In the genomic region with DNA sequence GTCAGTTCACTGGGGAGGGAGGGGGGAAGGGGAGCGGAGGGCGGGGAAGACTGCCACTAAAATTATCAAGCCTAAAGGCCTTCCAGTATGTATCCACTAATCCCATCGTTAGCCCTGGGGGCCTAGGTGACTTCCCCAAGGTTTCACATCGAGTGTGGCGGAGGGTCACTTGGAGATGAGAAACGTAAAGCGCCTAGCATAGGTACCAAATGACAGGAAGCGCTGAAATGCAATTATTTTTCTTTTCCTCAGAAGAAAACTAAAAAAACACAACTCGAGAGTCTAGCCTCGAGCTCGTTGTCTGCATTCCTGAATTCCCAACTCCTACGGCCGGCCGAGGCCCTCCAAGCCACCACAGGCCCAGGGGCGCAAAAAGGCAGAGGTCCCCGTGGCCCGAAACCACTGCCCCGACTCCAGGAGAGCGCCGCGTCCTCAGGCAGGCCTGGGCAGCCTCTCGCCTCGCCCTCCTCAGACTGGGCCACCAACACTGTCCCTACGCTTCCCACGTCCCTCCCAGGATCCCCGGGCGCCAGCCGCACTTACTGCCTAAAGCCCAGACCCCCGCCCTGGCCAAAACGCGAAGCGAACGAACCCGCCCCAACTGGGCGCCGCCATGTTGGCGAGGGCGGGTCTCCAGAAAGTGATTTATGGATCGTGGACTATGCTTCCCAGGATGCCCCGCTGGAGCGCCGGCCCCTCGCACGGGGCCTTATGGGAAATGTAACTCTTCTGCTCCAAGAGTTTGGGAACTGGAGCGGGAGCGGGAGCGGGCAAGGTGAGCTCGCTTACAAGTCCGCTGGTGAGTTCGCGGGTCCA, we compare ENCODE assay signal across 1 cellular context.
A peak's percentile ranks its signal among the peaks of the same experiment; 100 is the strongest.
TF ChIP-seq lines count a peak whose summit lies in the region.

A gene with protein sequence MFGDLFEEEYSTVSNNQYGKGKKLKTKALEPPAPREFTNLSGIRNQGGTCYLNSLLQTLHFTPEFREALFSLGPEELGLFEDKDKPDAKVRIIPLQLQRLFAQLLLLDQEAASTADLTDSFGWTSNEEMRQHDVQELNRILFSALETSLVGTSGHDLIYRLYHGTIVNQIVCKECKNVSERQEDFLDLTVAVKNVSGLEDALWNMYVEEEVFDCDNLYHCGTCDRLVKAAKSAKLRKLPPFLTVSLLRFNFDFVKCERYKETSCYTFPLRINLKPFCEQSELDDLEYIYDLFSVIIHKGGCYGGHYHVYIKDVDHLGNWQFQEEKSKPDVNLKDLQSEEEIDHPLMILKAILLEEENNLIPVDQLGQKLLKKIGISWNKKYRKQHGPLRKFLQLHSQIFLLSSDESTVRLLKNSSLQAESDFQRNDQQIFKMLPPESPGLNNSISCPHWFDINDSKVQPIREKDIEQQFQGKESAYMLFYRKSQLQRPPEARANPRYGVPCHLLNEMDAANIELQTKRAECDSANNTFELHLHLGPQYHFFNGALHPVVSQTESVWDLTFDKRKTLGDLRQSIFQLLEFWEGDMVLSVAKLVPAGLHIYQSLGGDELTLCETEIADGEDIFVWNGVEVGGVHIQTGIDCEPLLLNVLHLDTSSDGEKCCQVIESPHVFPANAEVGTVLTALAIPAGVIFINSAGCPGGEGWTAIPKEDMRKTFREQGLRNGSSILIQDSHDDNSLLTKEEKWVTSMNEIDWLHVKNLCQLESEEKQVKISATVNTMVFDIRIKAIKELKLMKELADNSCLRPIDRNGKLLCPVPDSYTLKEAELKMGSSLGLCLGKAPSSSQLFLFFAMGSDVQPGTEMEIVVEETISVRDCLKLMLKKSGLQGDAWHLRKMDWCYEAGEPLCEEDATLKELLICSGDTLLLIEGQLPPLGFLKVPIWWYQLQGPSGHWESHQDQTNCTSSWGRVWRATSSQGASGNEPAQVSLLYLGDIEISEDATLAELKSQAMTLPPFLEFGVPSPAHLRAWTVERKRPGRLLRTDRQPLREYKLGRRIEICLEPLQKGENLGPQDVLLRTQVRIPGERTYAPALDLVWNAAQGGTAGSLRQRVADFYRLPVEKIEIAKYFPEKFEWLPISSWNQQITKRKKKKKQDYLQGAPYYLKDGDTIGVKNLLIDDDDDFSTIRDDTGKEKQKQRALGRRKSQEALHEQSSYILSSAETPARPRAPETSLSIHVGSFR (minus strand): TSS at position 642 of the 816 bp plus-strand sequence. CDS start 1,228 bp downstream, outside the sequence.

TF ChIP-seq in GM12878, 131 proteins besides CTCF, POLR2A, EP300 and RAD21 (continued from another document and continues in another):
- TF ChIP-seq, protein P1, sequence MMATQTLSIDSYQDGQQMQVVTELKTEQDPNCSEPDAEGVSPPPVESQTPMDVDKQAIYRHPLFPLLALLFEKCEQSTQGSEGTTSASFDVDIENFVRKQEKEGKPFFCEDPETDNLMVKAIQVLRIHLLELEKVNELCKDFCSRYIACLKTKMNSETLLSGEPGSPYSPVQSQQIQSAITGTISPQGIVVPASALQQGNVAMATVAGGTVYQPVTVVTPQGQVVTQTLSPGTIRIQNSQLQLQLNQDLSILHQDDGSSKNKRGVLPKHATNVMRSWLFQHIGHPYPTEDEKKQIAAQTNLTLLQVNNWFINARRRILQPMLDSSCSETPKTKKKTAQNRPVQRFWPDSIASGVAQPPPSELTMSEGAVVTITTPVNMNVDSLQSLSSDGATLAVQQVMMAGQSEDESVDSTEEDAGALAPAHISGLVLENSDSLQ (IDR thresholded peaks at IDR 0.05) = peak; percentile 82
- TF ChIP-seq ZNF217 (IDR thresholded peaks at IDR 0.05) (no peak), ZNF207 (IDR thresholded peaks at IDR 0.05; ENCODE audit: borderline replicate concordance) (peak; percentile 71; the same call in 1 of the 2 replicates), PAX8 (IDR thresholded peaks at IDR 0.05) (no peak), ZSCAN29 (IDR thresholded peaks at IDR 0.05) (no peak), ASH2L (IDR thresholded peaks at IDR 0.05; ENCODE audit: borderline replicate concordance, low read depth) (no peak), JUND (IDR thresholded peaks at IDR 0.05; ENCODE audit: low read depth, low read length) (no peak), ZNF24 (IDR thresholded peaks at IDR 0.05) (no peak), SP1 (IDR thresholded peaks at IDR 0.05; ENCODE audit: low read depth, low read length) (no peak), FOXM1 (IDR thresholded peaks at IDR 0.05; ENCODE audit: low read depth, low read length) (no peak), NBN (IDR thresholded peaks at IDR 0.05) (peak; percentile 60; the same call in 1 of the 2 replicates), SIX5 (IDR thresholded peaks at IDR 0.05; ENCODE audit: low read depth, low read length, severe bottlenecking) (peak; percentile 69), NRF1 (conservative IDR thresholded peaks at IDR 0.05; ENCODE audit: low read depth, low read length) (no peak), IKZF1 (conservative IDR thresholded peaks at IDR 0.05) (peak; percentile 79)
- TF ChIP-seq, protein P2, sequence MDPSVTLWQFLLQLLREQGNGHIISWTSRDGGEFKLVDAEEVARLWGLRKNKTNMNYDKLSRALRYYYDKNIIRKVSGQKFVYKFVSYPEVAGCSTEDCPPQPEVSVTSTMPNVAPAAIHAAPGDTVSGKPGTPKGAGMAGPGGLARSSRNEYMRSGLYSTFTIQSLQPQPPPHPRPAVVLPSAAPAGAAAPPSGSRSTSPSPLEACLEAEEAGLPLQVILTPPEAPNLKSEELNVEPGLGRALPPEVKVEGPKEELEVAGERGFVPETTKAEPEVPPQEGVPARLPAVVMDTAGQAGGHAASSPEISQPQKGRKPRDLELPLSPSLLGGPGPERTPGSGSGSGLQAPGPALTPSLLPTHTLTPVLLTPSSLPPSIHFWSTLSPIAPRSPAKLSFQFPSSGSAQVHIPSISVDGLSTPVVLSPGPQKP (IDR thresholded peaks at IDR 0.05; ENCODE audit: low read depth, low read length) = no peak
- TF ChIP-seq, protein P3, sequence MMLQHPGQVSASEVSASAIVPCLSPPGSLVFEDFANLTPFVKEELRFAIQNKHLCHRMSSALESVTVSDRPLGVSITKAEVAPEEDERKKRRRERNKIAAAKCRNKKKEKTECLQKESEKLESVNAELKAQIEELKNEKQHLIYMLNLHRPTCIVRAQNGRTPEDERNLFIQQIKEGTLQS (IDR thresholded peaks at IDR 0.05; ENCODE audit: borderline replicate concordance, extremely low read depth, low read depth, low read length) = no peak
- TF ChIP-seq, protein P4, sequence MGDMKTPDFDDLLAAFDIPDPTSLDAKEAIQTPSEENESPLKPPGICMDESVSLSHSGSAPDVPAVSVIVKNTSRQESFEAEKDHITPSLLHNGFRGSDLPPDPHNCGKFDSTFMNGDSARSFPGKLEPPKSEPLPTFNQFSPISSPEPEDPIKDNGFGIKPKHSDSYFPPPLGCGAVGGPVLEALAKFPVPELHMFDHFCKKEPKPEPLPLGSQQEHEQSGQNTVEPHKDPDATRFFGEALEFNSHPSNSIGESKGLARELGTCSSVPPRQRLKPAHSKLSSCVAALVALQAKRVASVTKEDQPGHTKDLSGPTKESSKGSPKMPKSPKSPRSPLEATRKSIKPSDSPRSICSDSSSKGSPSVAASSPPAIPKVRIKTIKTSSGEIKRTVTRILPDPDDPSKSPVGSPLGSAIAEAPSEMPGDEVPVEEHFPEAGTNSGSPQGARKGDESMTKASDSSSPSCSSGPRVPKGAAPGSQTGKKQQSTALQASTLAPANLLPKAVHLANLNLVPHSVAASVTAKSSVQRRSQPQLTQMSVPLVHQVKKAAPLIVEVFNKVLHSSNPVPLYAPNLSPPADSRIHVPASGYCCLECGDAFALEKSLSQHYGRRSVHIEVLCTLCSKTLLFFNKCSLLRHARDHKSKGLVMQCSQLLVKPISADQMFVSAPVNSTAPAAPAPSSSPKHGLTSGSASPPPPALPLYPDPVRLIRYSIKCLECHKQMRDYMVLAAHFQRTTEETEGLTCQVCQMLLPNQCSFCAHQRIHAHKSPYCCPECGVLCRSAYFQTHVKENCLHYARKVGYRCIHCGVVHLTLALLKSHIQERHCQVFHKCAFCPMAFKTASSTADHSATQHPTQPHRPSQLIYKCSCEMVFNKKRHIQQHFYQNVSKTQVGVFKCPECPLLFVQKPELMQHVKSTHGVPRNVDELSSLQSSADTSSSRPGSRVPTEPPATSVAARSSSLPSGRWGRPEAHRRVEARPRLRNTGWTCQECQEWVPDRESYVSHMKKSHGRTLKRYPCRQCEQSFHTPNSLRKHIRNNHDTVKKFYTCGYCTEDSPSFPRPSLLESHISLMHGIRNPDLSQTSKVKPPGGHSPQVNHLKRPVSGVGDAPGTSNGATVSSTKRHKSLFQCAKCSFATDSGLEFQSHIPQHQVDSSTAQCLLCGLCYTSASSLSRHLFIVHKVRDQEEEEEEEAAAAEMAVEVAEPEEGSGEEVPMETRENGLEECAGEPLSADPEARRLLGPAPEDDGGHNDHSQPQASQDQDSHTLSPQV (IDR thresholded peaks at IDR 0.05) = no peak
- TF ChIP-seq, protein P5, sequence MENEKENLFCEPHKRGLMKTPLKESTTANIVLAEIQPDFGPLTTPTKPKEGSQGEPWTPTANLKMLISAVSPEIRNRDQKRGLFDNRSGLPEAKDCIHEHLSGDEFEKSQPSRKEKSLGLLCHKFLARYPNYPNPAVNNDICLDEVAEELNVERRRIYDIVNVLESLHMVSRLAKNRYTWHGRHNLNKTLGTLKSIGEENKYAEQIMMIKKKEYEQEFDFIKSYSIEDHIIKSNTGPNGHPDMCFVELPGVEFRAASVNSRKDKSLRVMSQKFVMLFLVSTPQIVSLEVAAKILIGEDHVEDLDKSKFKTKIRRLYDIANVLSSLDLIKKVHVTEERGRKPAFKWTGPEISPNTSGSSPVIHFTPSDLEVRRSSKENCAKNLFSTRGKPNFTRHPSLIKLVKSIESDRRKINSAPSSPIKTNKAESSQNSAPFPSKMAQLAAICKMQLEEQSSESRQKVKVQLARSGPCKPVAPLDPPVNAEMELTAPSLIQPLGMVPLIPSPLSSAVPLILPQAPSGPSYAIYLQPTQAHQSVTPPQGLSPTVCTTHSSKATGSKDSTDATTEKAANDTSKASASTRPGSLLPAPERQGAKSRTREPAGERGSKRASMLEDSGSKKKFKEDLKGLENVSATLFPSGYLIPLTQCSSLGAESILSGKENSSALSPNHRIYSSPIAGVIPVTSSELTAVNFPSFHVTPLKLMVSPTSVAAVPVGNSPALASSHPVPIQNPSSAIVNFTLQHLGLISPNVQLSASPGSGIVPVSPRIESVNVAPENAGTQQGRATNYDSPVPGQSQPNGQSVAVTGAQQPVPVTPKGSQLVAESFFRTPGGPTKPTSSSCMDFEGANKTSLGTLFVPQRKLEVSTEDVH (IDR thresholded peaks at IDR 0.05; ENCODE audit: low read depth, partially characterized antibody) = no peak
- TF ChIP-seq, protein P6, sequence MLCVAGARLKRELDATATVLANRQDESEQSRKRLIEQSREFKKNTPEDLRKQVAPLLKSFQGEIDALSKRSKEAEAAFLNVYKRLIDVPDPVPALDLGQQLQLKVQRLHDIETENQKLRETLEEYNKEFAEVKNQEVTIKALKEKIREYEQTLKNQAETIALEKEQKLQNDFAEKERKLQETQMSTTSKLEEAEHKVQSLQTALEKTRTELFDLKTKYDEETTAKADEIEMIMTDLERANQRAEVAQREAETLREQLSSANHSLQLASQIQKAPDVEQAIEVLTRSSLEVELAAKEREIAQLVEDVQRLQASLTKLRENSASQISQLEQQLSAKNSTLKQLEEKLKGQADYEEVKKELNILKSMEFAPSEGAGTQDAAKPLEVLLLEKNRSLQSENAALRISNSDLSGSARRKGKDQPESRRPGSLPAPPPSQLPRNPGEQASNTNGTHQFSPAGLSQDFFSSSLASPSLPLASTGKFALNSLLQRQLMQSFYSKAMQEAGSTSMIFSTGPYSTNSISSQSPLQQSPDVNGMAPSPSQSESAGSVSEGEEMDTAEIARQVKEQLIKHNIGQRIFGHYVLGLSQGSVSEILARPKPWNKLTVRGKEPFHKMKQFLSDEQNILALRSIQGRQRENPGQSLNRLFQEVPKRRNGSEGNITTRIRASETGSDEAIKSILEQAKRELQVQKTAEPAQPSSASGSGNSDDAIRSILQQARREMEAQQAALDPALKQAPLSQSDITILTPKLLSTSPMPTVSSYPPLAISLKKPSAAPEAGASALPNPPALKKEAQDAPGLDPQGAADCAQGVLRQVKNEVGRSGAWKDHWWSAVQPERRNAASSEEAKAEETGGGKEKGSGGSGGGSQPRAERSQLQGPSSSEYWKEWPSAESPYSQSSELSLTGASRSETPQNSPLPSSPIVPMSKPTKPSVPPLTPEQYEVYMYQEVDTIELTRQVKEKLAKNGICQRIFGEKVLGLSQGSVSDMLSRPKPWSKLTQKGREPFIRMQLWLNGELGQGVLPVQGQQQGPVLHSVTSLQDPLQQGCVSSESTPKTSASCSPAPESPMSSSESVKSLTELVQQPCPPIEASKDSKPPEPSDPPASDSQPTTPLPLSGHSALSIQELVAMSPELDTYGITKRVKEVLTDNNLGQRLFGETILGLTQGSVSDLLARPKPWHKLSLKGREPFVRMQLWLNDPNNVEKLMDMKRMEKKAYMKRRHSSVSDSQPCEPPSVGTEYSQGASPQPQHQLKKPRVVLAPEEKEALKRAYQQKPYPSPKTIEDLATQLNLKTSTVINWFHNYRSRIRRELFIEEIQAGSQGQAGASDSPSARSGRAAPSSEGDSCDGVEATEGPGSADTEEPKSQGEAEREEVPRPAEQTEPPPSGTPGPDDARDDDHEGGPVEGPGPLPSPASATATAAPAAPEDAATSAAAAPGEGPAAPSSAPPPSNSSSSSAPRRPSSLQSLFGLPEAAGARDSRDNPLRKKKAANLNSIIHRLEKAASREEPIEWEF (IDR thresholded peaks at IDR 0.05; ENCODE audit: insufficient replicate concordance, low read depth, low read length) = no peak
- TF ChIP-seq, protein P7, sequence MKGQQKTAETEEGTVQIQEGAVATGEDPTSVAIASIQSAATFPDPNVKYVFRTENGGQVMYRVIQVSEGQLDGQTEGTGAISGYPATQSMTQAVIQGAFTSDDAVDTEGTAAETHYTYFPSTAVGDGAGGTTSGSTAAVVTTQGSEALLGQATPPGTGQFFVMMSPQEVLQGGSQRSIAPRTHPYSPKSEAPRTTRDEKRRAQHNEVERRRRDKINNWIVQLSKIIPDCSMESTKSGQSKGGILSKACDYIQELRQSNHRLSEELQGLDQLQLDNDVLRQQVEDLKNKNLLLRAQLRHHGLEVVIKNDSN (IDR thresholded peaks at IDR 0.05; ENCODE audit: borderline replicate concordance, extremely low read length, insufficient read depth, low read depth, low read length) = no peak
- TF ChIP-seq, protein P8, sequence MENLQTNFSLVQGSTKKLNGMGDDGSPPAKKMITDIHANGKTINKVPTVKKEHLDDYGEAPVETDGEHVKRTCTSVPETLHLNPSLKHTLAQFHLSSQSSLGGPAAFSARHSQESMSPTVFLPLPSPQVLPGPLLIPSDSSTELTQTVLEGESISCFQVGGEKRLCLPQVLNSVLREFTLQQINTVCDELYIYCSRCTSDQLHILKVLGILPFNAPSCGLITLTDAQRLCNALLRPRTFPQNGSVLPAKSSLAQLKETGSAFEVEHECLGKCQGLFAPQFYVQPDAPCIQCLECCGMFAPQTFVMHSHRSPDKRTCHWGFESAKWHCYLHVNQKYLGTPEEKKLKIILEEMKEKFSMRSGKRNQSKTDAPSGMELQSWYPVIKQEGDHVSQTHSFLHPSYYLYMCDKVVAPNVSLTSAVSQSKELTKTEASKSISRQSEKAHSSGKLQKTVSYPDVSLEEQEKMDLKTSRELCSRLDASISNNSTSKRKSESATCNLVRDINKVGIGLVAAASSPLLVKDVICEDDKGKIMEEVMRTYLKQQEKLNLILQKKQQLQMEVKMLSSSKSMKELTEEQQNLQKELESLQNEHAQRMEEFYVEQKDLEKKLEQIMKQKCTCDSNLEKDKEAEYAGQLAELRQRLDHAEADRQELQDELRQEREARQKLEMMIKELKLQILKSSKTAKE (IDR thresholded peaks at IDR 0.05; ENCODE audit: low read depth, poor library complexity, severe bottlenecking) = no peak
- TF ChIP-seq, protein P9, sequence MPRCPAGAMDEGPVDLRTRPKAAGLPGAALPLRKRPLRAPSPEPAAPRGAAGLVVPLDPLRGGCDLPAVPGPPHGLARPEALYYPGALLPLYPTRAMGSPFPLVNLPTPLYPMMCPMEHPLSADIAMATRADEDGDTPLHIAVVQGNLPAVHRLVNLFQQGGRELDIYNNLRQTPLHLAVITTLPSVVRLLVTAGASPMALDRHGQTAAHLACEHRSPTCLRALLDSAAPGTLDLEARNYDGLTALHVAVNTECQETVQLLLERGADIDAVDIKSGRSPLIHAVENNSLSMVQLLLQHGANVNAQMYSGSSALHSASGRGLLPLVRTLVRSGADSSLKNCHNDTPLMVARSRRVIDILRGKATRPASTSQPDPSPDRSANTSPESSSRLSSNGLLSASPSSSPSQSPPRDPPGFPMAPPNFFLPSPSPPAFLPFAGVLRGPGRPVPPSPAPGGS (IDR thresholded peaks at IDR 0.05; ENCODE audit: borderline replicate concordance, insufficient read depth, low read depth, low read length, poor library complexity, severe bottlenecking) = no peak
